In genomic region chr2:18200771-18201170, GRCh38 we compare ENCODE assay signal across 25 cellular contexts.
"Had no signal": no experiment of that assay in that cellular context is flagged by ENCODE, and none has a peak within 500 bp of the region (broad histone marks: within the 10 kb centered on the region; RNA-seq: fewer than 3 reads in every experiment).

No MANE protein-coding gene starts in this region.

- H3K27me3 ChIP-seq: neural progenitor cell, pancreas, right lobe of liver, sigmoid colon, suprapubic skin, testis, tibial artery, transverse colon, upper lobe of right lung, uterus had no signal

- DNase-seq: naive thymus-derived CD4-positive, alpha-beta T cell; natural killer cell; occipital lobe; pancreas; posterior cingulate gyrus; psoas muscle; right cardiac atrium; right lobe of liver; sigmoid colon; small intestine; stimulated activated CD4-positive, alpha-beta T cell treated with anti-CD3 and anti-CD28 coated beads, Interleukin-15, amount 100 ng/mL, for 24 hours; stimulated activated CD4-positive, alpha-beta T cell treated with anti-CD3 and anti-CD28 coated beads, Interleukin-2, amount 100 ng/mL, for 24 hours; stimulated activated CD4-positive, alpha-beta T cell treated with anti-CD3 and anti-CD28 coated beads, Interleukin-2, amount 100 ng/mL, for 48 hours; stimulated activated CD4-positive, alpha-beta T cell treated with anti-CD3 and anti-CD28 coated beads, Interleukin-4, amount 100 ng/mL, for 4 hours; stimulated activated CD8-positive, alpha-beta memory T cell treated with anti-CD3 and anti-CD28 coated beads, Interleukin-4, amount 100 ng/mL, for 48 hours; stimulated activated naive CD4-positive, alpha-beta T cell; stimulated activated naive CD8-positive, alpha-beta T cell treated with anti-CD3 and anti-CD28 coated beads, Interleukin-15, amount 100 ng/mL, for 72 hours; stimulated activated naive CD8-positive, alpha-beta T cell treated with anti-CD3 and anti-CD28 coated beads, Interleukin-15, Interleukin-2, amounts not matched to agents 100 U/mL and 50 U/mL, for 24 hours; testis; tibial artery; transverse colon; upper lobe of right lung; uterus had no signal

- H3K4me3 ChIP-seq: neural progenitor cell, pancreas, psoas muscle, right lobe of liver, sigmoid colon, suprapubic skin, testis, tibial artery, transverse colon, upper lobe of right lung, uterus had no signal

- H3K27ac ChIP-seq: neural progenitor cell, pancreas, psoas muscle, right lobe of liver, sigmoid colon, suprapubic skin, testis, tibial artery, transverse colon, upper lobe of right lung, uterus had no signal

- H3K4me1 ChIP-seq: neural progenitor cell, pancreas, psoas muscle, right lobe of liver, sigmoid colon, suprapubic skin, testis, tibial artery, transverse colon, upper lobe of right lung, uterus had no signal

- H3K36me3 ChIP-seq: neural progenitor cell, pancreas, right lobe of liver, sigmoid colon, suprapubic skin, tibial artery, transverse colon, upper lobe of right lung, uterus had no signal

- H3K9me3 ChIP-seq: pancreas, psoas muscle, right lobe of liver, sigmoid colon, suprapubic skin, testis, tibial artery, transverse colon, upper lobe of right lung, uterus had no signal
